30 cellular contexts compared by ENCODE assay signal in genomic region chr3:101935081-101935480, GRCh38.
DNase-seq lines count a peak whose midpoint lies in the region; FAIRE-seq and TF ChIP-seq lines count a peak whose summit lies in the region.
"Had no signal": no experiment of that assay in that cellular context is flagged by ENCODE, and none has a peak within 500 bp of the region (broad histone marks: within the 10 kb centered on the region; RNA-seq: fewer than 3 reads in every experiment).

No MANE protein-coding gene starts in this region.

- H3K4me1 ChIP-seq in OCI-LY3 (ENCODE audit: low read length) (peaks cover 82% of the 10 kb centered on the region), astrocyte (ENCODE audit: insufficient read depth, low read length) (peaks cover 25% of the 10 kb centered on the region), neutrophil (ENCODE audit: control insufficient read depth in 1 of 2, insufficient read depth in 1 of 2, low read depth in 1 of 2, low read length in 1 of 2) (peaks cover 57 to 60% of the 10 kb centered on the region in 2 experiments), HAP-1 (no peaks in the 10 kb centered on the region)
- H3K4me1 ChIP-seq: psoas muscle had no signal

- H3K36me3 ChIP-seq in OCI-LY3 (replicated peaks; ENCODE audit: low read depth, low read length) (no peaks in the 10 kb centered on the region), astrocyte (ENCODE audit: insufficient read depth, low read length) (no peaks in the 10 kb centered on the region), neutrophil (no peaks in the 10 kb centered on the region), HAP-1 (replicated peaks) (no peaks in the 10 kb centered on the region)
- H3K36me3 ChIP-seq: lower lobe of right lung had no signal

- H3K27me3 Mint-ChIP-seq in T-helper 1 cell treated with Interleukin-12 subunit alpha and Interleukin-12 subunit beta and Interleukin-4 antibody, amounts not matched to agents 30 μg/mL and 1 μg/mL, for 36 hours (ENCODE audit: low read depth): peaks cover 21% of the 10 kb centered on the region
- H3K27me3 Mint-ChIP-seq in astrocyte (ENCODE audit: low read depth, unreplicated experiment): no peaks in the 10 kb centered on the region

- TF ChIP-seq CTCF in OCI-LY3 (IDR thresholded peaks at IDR 0.05; ENCODE audit: low read depth, low read length) (no peak), astrocyte (IDR thresholded peaks at IDR 0.05; ENCODE audit: insufficient read depth, low read depth, low read length) (no peak), neutrophil (IDR thresholded peaks at IDR 0.05) (no peak)

- H2AFZ ChIP-seq in OCI-LY3 (ENCODE audit: low read depth, low read length) (peak overlapping the region; percentile 28; the same call in 1 of the 2 replicates), astrocyte (ENCODE audit: low read depth, low read length) (no peak overlapping the region)
- H2AFZ ChIP-seq: hepatocyte had no signal

- H3K4me3 Mint-ChIP-seq in T-helper 1 cell treated with Interleukin-12 subunit alpha and Interleukin-12 subunit beta and Interleukin-4 antibody, amounts not matched to agents 30 μg/mL and 1 μg/mL, for 36 hours: peak overlapping the region; percentile 3
- H3K4me3 Mint-ChIP-seq in astrocyte (ENCODE audit: unreplicated experiment): peak overlapping the region; percentile 28
- H3K4me3 Mint-ChIP-seq: T-helper 2 cell treated with Interferon-gamma antibody and Interleukin-4, amounts not matched to agents 5 μg/mL and 100 μg/mL, for 36 hours had no signal

- no peaks in the 10 kb centered on the region for H3K9me3 ChIP-seq in OCI-LY3 (ENCODE audit: insufficient read depth, low read length)
- H3K9me3 ChIP-seq in astrocyte (ENCODE audit: insufficient read depth, low read depth, low read length): no peaks in the 10 kb centered on the region
- H3K9me3 ChIP-seq in neutrophil: no peaks in the 10 kb centered on the region
- no peaks in the 10 kb centered on the region for H3K9me3 ChIP-seq in HAP-1
- H3K9me3 ChIP-seq: lower lobe of right lung, psoas muscle had no signal

- no peak for DNase-seq in T-helper 1 cell
- DNase-seq in astrocyte (ENCODE audit: low read depth): no peak
- DNase-seq in DMS 273 (lab: John Stamatoyannopoulos, UW; ENCODE audit: unreplicated experiment): no peak
- no peak for DNase-seq in HAP-1 (ENCODE audit: low spot score in 2 of 2)
- no peak for DNase-seq in HTR-8/SVneo (ENCODE audit: insufficient read length, low spot score)
- DNase-seq: activated T-cell treated with anti-CD3 and anti-CD28 coated beads for 4 hours; AML-193; aorta; central memory CD4-positive, alpha-beta T cell; COR-L47; DND-41; erythroblast; foreskin keratinocyte; Kasumi-1; lower lobe of right lung; NCI-H1048; NCI-H187 treated with DMSO at 0.1 percent for 48 hours; NCI-H226; NCI-H774; OCI-M1; psoas muscle; stimulated activated naive CD4-positive, alpha-beta T cell had no signal

- H3K79me2 ChIP-seq in OCI-LY3 (ENCODE audit: low read length) (no peaks in the 10 kb centered on the region), astrocyte (ENCODE audit: insufficient read depth, low read length) (no peaks in the 10 kb centered on the region)
- H3K79me2 ChIP-seq: hepatocyte had no signal

- peak overlapping the region; percentile 62 for H3K9ac ChIP-seq in OCI-LY3 (ENCODE audit: low read length)
- H3K9ac ChIP-seq in astrocyte (ENCODE audit: low read length): no peak overlapping the region

- H4K20me1 ChIP-seq in OCI-LY3 (ENCODE audit: insufficient read depth, low read length): no peaks in the 10 kb centered on the region
- no peaks in the 10 kb centered on the region for H4K20me1 ChIP-seq in astrocyte (ENCODE audit: insufficient read depth, low read length)

- FAIRE-seq in astrocyte (lab: Jason Lieb, UNC) (peak; percentile 9), HTR-8/SVneo (lab: Jason Lieb, UNC) (no peak)
- FAIRE-seq: GM12878, islet of Langerhans had no signal

- peak overlapping the region; percentile 10 for H3K27ac Mint-ChIP-seq in T-helper 1 cell treated with Interleukin-12 subunit alpha and Interleukin-12 subunit beta and Interleukin-4 antibody, amounts not matched to agents 30 μg/mL and 1 μg/mL, for 36 hours
- H3K27ac Mint-ChIP-seq in astrocyte (ENCODE audit: unreplicated experiment): peak overlapping the region; percentile 66
- H3K27ac Mint-ChIP-seq: T-helper 2 cell treated with Interferon-gamma antibody and Interleukin-4, amounts not matched to agents 5 μg/mL and 100 μg/mL, for 36 hours had no signal

- H3K27me3 ChIP-seq in OCI-LY3 (ENCODE audit: low read depth, low read length) (no peaks in the 10 kb centered on the region), astrocyte (ENCODE audit: insufficient read depth, low read length) (no peaks in the 10 kb centered on the region), neutrophil (peaks cover 3% of the 10 kb centered on the region), HAP-1 (ENCODE audit: low read depth) (no peaks in the 10 kb centered on the region; the same call in none of the 2 replicates)
- H3K27me3 ChIP-seq: foreskin keratinocyte, hepatocyte had no signal

- H3K4me2 ChIP-seq in OCI-LY3 (ENCODE audit: low read length) (peak overlapping the region; percentile 61), astrocyte (ENCODE audit: low read length) (no peak overlapping the region)
- H3K4me2 ChIP-seq: hepatocyte had no signal

- H3K4me1 Mint-ChIP-seq in T-helper 1 cell treated with Interleukin-12 subunit alpha and Interleukin-12 subunit beta and Interleukin-4 antibody, amounts not matched to agents 30 μg/mL and 1 μg/mL, for 36 hours (ENCODE audit: low read depth): peaks cover 28% of the 10 kb centered on the region
- H3K4me1 Mint-ChIP-seq in astrocyte (ENCODE audit: low read depth, unreplicated experiment): peaks cover 26% of the 10 kb centered on the region

- no peaks in the 10 kb centered on the region for H3K9me3 Mint-ChIP-seq in T-helper 1 cell treated with Interleukin-12 subunit alpha and Interleukin-12 subunit beta and Interleukin-4 antibody, amounts not matched to agents 30 μg/mL and 1 μg/mL, for 36 hours
- peaks cover 4% of the 10 kb centered on the region for H3K9me3 Mint-ChIP-seq in astrocyte (ENCODE audit: unreplicated experiment)
- H3K9me3 Mint-ChIP-seq: T-helper 2 cell treated with Interferon-gamma antibody and Interleukin-4, amounts not matched to agents 5 μg/mL and 100 μg/mL, for 36 hours had no signal

- H3K36me3 Mint-ChIP-seq in T-helper 1 cell treated with Interleukin-12 subunit alpha and Interleukin-12 subunit beta and Interleukin-4 antibody, amounts not matched to agents 30 μg/mL and 1 μg/mL, for 36 hours (ENCODE audit: low read depth): peaks cover 10% of the 10 kb centered on the region
- H3K36me3 Mint-ChIP-seq in astrocyte (ENCODE audit: low read depth, unreplicated experiment): no peaks in the 10 kb centered on the region

- H3K4me3 ChIP-seq in OCI-LY3 (ENCODE audit: low read length): peak overlapping the region; percentile 38; the same call in 1 of the 2 replicates
- H3K4me3 ChIP-seq in astrocyte (ENCODE audit: insufficient read depth, low read depth, low read length): no peak overlapping the region
- no peak overlapping the region for H3K4me3 ChIP-seq in neutrophil (ENCODE audit: low read depth in 1 of 2, low read length in 1 of 2)
- H3K4me3 ChIP-seq in HAP-1: no peak overlapping the region
- H3K4me3 ChIP-seq: GM12878, hepatocyte, lower lobe of right lung, psoas muscle had no signal

- H3K27ac ChIP-seq in OCI-LY3 (ENCODE audit: low read length) (peak overlapping the region; percentile 96), astrocyte (ENCODE audit: low read depth, low read length) (no peak overlapping the region), neutrophil (peak overlapping the region; percentile 90)
- H3K27ac ChIP-seq: 22Rv1, hepatocyte, lower lobe of right lung, psoas muscle had no signal

- in situ Hi-C loops in HAP-1 (cut with MboI; ENCODE audit: low sequenced_read_pairs): no loop called here
